11 cellular contexts compared by ENCODE assay signal in genomic region chr11:47861762-47862161, GRCh38. TPM values are rescaled to one million over a fixed set of nuclear protein-coding genes. Genes with fewer than 3 reads are reported as not detected.
DNase-seq lines count a peak whose midpoint lies in the region; ATAC-seq and TF ChIP-seq lines count a peak whose summit lies in the region.
"Had no signal": no experiment of that assay in that cellular context is flagged by ENCODE, and none has a peak within 500 bp of the region (broad histone marks: within the 10 kb centered on the region; RNA-seq: fewer than 3 reads in every experiment).

No MANE protein-coding gene starts in this region.

- H3K79me1 ChIP-seq in IMR-90 (ENCODE audit: low read depth in 1 of 2, low read length in 2 of 2), result no peaks in the 10 kb centered on the region

- H4K20me1 ChIP-seq in IMR-90 (ENCODE audit: insufficient read depth, low read length), result no peaks in the 10 kb centered on the region

- H3K27ac ChIP-seq in IMR-90 (ENCODE audit: insufficient read depth, low read length), result 0 out of 2 replicates have a peak overlapping the region, but pooled peaks have one; percentile 2
- H3K27ac ChIP-seq: tibial nerve had no signal

- H3K18ac ChIP-seq in IMR-90 (ENCODE audit: low read depth, low read length), result no peak overlapping the region

- H3K14ac ChIP-seq in IMR-90 (replicated peaks; ENCODE audit: low read depth, low read length), result no peak overlapping the region

- TF ChIP-seq CTCF in IMR-90 (conservative IDR thresholded peaks at IDR 0.05; ENCODE audit: low read depth, low read length) (no peak), omental fat pad (IDR thresholded peaks at IDR 0.05) (no peak)

- no peak overlapping the region for H3K4me2 ChIP-seq in IMR-90 (ENCODE audit: low read depth, low read length)

- H3K9ac ChIP-seq in IMR-90 (ENCODE audit: low read depth, low read length), result no peak overlapping the region

- DNase-seq in activated CD4-positive, CD25-positive, alpha-beta regulatory T cell (lab: John Stamatoyannopoulos, UW), result no peak
- DNase-seq in IMR-90, result peak; percentile 74
- peak; percentile 2 for DNase-seq in amniotic stem cell (lab: John Stamatoyannopoulos, UW)
- peak; percentile 35 for DNase-seq in myocyte (ENCODE audit: low read depth)
- DNase-seq in omental fat pad (ENCODE audit: low spot score), result no peak
- no peak for DNase-seq in GM19240 (ENCODE audit: insufficient read length, low spot score)
- DNase-seq: NCI-H226, nucleus accumbens had no signal

- WGBS in IMR-90 (ENCODE audit: extremely low coverage in 2 of 2, insufficient read length in 1 of 2), 2 experiments, result 70% methylated on average over 2 of the region's 6 CpGs; no CpG with 5 or more reads in 1 of the 2 experiments

- dilution Hi-C loops in IMR-90 (cut with HindIII; ENCODE audit: low sequenced_read_pairs, unreplicated experiment), result no loop called here

- peak overlapping the region; percentile 27; the same call in 1 of the 2 replicates for H3K4ac ChIP-seq in IMR-90 (ENCODE audit: low read depth, low read length)

- no peak overlapping the region for H3K56ac ChIP-seq in IMR-90 (ENCODE audit: extremely low read depth, insufficient read depth, low read length)

- intact Hi-C loops in IMR-90 (cut with micrococcal nuclease), result loop anchor here (2.0 to 5.0 kb wide), 2 partner anchors 57 to 71 kb away; no protein-coding TSS in a partner anchor

- no peak for TF ChIP-seq POLR2A in IMR-90 (IDR thresholded peaks at IDR 0.05; ENCODE audit: low read depth, low read length)

- no peaks in the 10 kb centered on the region for H3K27me3 ChIP-seq in IMR-90 (ENCODE audit: control insufficient read depth, insufficient read depth, low read length)
- H3K27me3 ChIP-seq: tibial nerve had no signal

- H2BK5ac ChIP-seq in IMR-90 (ENCODE audit: low read depth, low read length, poor library complexity, severe bottlenecking), result peak overlapping the region; percentile 34

- H3K9me3 ChIP-seq in IMR-90 (ENCODE audit: control insufficient read depth, insufficient read depth, low read length), result no peaks in the 10 kb centered on the region
- H3K9me3 ChIP-seq: tibial nerve had no signal

- no TSS peak for BruUV-seq in IMR-90 (replicated peaks; lab: Mats Ljungman, UMichigan)

- no peak overlapping the region for H3K4me3 ChIP-seq in IMR-90 (ENCODE audit: insufficient read depth, low read depth, low read length)
- H3K4me3 ChIP-seq: tibial nerve had no signal

- H3K36me3 ChIP-seq in IMR-90 (ENCODE audit: control insufficient read depth, insufficient read depth, low read length), result no peaks in the 10 kb centered on the region
- H3K36me3 ChIP-seq: tibial nerve had no signal

- H3K4me1 ChIP-seq in IMR-90 (ENCODE audit: control insufficient read depth, insufficient read depth, low read length), result peaks cover 5% of the 10 kb centered on the region

- no peak overlapping the region for H4K5ac ChIP-seq in IMR-90 (ENCODE audit: low read depth, low read length)

- POLR2A ChIA-PET in IMR-90 (lab: Charles Lee; ENCODE audit: unreplicated experiment), result interaction anchor here (0.6 kb wide), 1 partner anchor 14 kb away, joined by 8 read pairs; the partner anchor contains the start of gene NUP160

- peak; percentile 53 to 63 for ATAC-seq in activated CD4-positive, CD25-positive, alpha-beta regulatory T cell treated with anti-CD3 and anti-CD28 coated beads, Interleukin-2, amount 50 U/mL, for 24 hours
- peak; percentile 21 for ATAC-seq in IMR-90 (ENCODE audit: low read depth)
- ATAC-seq in omental fat pad (ENCODE audit: low FRiP score), result no peak
- no peak for ATAC-seq in GM21723 (IDR thresholded peaks at IDR 0.05; ENCODE audit: unreplicated experiment)

- peak overlapping the region in 1 of 2 experiments; percentile 7; a peak in 2 of 4 replicates for H4K8ac ChIP-seq in IMR-90 (ENCODE audit: low read depth in 2 of 2, low read length in 2 of 2)

- peak overlapping the region; percentile 55 for H2BK20ac ChIP-seq in IMR-90 (ENCODE audit: low read depth, low read length)

- in situ Hi-C loops in IMR-90 (cut with MboI; ENCODE audit: low sequenced_read_pairs), result no loop called here

- no peak overlapping the region for H2AFZ ChIP-seq in IMR-90 (replicated peaks; ENCODE audit: low read length, poor library complexity)

- H4K91ac ChIP-seq in IMR-90 (ENCODE audit: insufficient read depth, low read depth, low read length), result no peak overlapping the region

- no peak overlapping the region for H2AK9ac ChIP-seq in IMR-90 (replicated peaks; ENCODE audit: low read depth, low read length, poor library complexity)

- peak overlapping the region; percentile 25; the same call in 1 of the 2 replicates for H2BK120ac ChIP-seq in IMR-90 (ENCODE audit: low read depth, low read length)

- CTCF ChIA-PET in IMR-90 (lab: Yijun Ruan, JAX), result interaction anchor here (0.5 to 0.6 kb wide), 2 partner anchors 11 to 12 kb away, joined by 4 to 6 read pairs; no protein-coding TSS in a partner anchor

- H2AK5ac ChIP-seq in IMR-90 (ENCODE audit: low read depth, low read length), result no peak overlapping the region

- no peak overlapping the region for H3K23ac ChIP-seq in IMR-90 (ENCODE audit: low read depth, low read length)

- peaks cover 6% of the 10 kb centered on the region; the same call in 1 of the 2 replicates for H3K9me1 ChIP-seq in IMR-90 (ENCODE audit: insufficient read depth, low read length)

- no peak for TF ChIP-seq RAD21 in IMR-90 (IDR thresholded peaks at IDR 0.05; ENCODE audit: low read length)

- no peak overlapping the region for H2BK15ac ChIP-seq in IMR-90 (ENCODE audit: low read depth, low read length)

TF ChIP-seq in IMR-90, 13 proteins besides CTCF, POLR2A, EP300 and RAD21:
- TF ChIP-seq MXI1 (IDR thresholded peaks at IDR 0.05; ENCODE audit: borderline replicate concordance, low read depth, low read length) (no peak), RFX5 (IDR thresholded peaks at IDR 0.05; ENCODE audit: low read depth, low read length) (no peak), CHD1 (IDR thresholded peaks at IDR 0.05; ENCODE audit: low read depth, low read length) (no peak), NFE2L2 (IDR thresholded peaks at IDR 0.05; ENCODE audit: low read depth, low read length) (no peak), SMC3 (IDR thresholded peaks at IDR 0.05; ENCODE audit: low read depth, low read length) (no peak), RCOR1 (IDR thresholded peaks at IDR 0.05; ENCODE audit: insufficient replicate concordance, low read length) (no peak), CEBPB (IDR thresholded peaks at IDR 0.05; ENCODE audit: low read depth, low read length) (no peak), MAFK (IDR thresholded peaks at IDR 0.05; ENCODE audit: low read depth, low read length) (no peak), BHLHE40 (IDR thresholded peaks at IDR 0.05; ENCODE audit: low read depth, low read length) (no peak), FOS (IDR thresholded peaks at IDR 0.05; ENCODE audit: low read depth, low read length) (no peak), USF2 (IDR thresholded peaks at IDR 0.05; ENCODE audit: low read depth, low read length) (no peak), MAZ (IDR thresholded peaks at IDR 0.05; ENCODE audit: borderline replicate concordance, low read depth, low read length) (no peak)
- TF ChIP-seq, protein P1, sequence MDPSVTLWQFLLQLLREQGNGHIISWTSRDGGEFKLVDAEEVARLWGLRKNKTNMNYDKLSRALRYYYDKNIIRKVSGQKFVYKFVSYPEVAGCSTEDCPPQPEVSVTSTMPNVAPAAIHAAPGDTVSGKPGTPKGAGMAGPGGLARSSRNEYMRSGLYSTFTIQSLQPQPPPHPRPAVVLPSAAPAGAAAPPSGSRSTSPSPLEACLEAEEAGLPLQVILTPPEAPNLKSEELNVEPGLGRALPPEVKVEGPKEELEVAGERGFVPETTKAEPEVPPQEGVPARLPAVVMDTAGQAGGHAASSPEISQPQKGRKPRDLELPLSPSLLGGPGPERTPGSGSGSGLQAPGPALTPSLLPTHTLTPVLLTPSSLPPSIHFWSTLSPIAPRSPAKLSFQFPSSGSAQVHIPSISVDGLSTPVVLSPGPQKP (IDR thresholded peaks at IDR 0.05; ENCODE audit: borderline replicate concordance, low read depth, low read length), result no peak

RNA-seq across cellular contexts. Expression of gene NUP160, which starts 13.6 kb away (rescaled TPM):
- total RNA-seq in IMR-90 (2012; rRNA removed) (33.9 and 35.0 TPM in 2 replicates), myocyte (17.1 and 17.8 TPM in 2 replicates), omental fat pad (10 to 100 TPM; 21.8 to 40.2 (median 30.7) TPM)
- polyA plus RNA-seq in IMR-90 (2012; rRNA removed), result 11.2 and 12.5 TPM in 2 replicates
- 2.8 and 4.3 TPM in 2 replicates for polyA plus RNA-seq in IMR-90 (2012; cell fraction: cytosol; rRNA removed)
- polyA plus RNA-seq in IMR-90 (2012; cell fraction: nucleus; rRNA removed; ENCODE audit: low replicate concordance), result 3.5 and 23.2 TPM in 2 replicates
- 10.3 TPM for polyA plus RNA-seq in myocyte (2012)

Comparison
In these comparisons a context has a peak if more than half of its experiments do, and no peak if none do; other contexts are left out.
1. ATAC-seq: peak in activated CD4-positive, CD25-positive, alpha-beta regulatory T cell treated with anti-CD3 and anti-CD28 coated beads, Interleukin-2, amount 50 U/mL, for 24 hours (2 of 2) and IMR-90 (single experiment); none in omental fat pad (single experiment) and GM21723 (single experiment).
2. DNase-seq: peak in IMR-90 (single experiment), amniotic stem cell (single experiment) and myocyte (single experiment); none in activated CD4-positive, CD25-positive, alpha-beta regulatory T cell (0 of 4), omental fat pad (single experiment) and GM19240 (single experiment).